In genomic region chr5:82178378-82178777, GRCh38 we compare ENCODE assay signal across 34 cellular contexts.
"Had no signal": no experiment of that assay in that cellular context is flagged by ENCODE, and none has a peak within 500 bp of the region (broad histone marks: within the 10 kb centered on the region; RNA-seq: fewer than 3 reads in every experiment).

No MANE protein-coding gene starts in this region.

- H2AFZ ChIP-seq: hepatocyte had no signal

- DNase-seq: activated B cell treated with CpG ODN at 0.5 μM for 24 hours; activated CD4-positive, alpha-beta T cell treated with anti-CD3 and anti-CD28 coated beads for 48 hours; activated CD4-positive, alpha-beta T cell treated with anti-CD3 and anti-CD28 coated beads, Interleukin-2, amount 50 U/mL, for 1 hour; activated CD4-positive, alpha-beta T cell treated with anti-CD3 and anti-CD28 coated beads, Interleukin-2, amount 50 U/mL, for 48 hours; activated CD8-positive, alpha-beta memory T cell treated with anti-CD3 and anti-CD28 coated beads for 24 hours; activated CD8-positive, alpha-beta T cell treated with anti-CD3 and anti-CD28 coated beads for 36 hours; activated effector memory CD4-positive, alpha-beta T cell treated with Interleukin-2 at 50 U/mL for 16 hours; activated gamma-delta T cell treated with Interleukin-2 at 50 U/mL for 16 hours; activated naive CD4-positive, alpha-beta T cell treated with Interleukin-2 at 50 U/mL for 16 hours; activated naive CD8-positive, alpha-beta T cell treated with anti-CD3 and anti-CD28 coated beads for 36 hours; activated naive CD8-positive, alpha-beta T cell treated with anti-CD3 and anti-CD28 coated beads, Interleukin-2, amount 50 U/mL, for 24 hours; activated T-cell treated with anti-CD3 and anti-CD28 coated beads, Interleukin-2, amount 50 U/mL, for 4 hours; adrenal gland; central memory CD4-positive, alpha-beta T cell; cerebellar nuclear complex; colonic mucosa; effector CD8-positive, alpha-beta T cell; esophagus squamous epithelium; foreskin melanocyte; heart right ventricle; WERI-Rb-1 had no signal

- H3K27ac Mint-ChIP-seq: activated B cell treated with CpG ODN at 0.5 μM for 24 hours; activated CD8-positive, alpha-beta T cell treated with anti-CD3 and anti-CD28 coated beads for 36 hours; activated naive CD4-positive, alpha-beta T cell treated with anti-CD3 and anti-CD28 coated beads, Interleukin-2, amount 50 U/mL, for 24 hours; activated naive CD8-positive, alpha-beta T cell treated with anti-CD3 and anti-CD28 coated beads for 36 hours; activated naive CD8-positive, alpha-beta T cell treated with anti-CD3 and anti-CD28 coated beads, Interleukin-2, amount 50 U/mL, for 24 hours; activated T-helper 17 cell treated with anti-CD3 and anti-CD28 coated beads, Interleukin-2, amount 50 U/mL, for 72 hours; brain had no signal

- H3K4me2 ChIP-seq: hepatocyte had no signal

- FAIRE-seq: endometrium, endothelial cell of umbilical vein, TTC549 had no signal

- H3K4me3 Mint-ChIP-seq: activated B cell treated with CpG ODN at 0.5 μM for 24 hours; activated CD8-positive, alpha-beta T cell treated with anti-CD3 and anti-CD28 coated beads for 36 hours; activated naive CD4-positive, alpha-beta T cell treated with anti-CD3 and anti-CD28 coated beads, Interleukin-2, amount 50 U/mL, for 24 hours; activated naive CD8-positive, alpha-beta T cell treated with anti-CD3 and anti-CD28 coated beads for 36 hours; activated naive CD8-positive, alpha-beta T cell treated with anti-CD3 and anti-CD28 coated beads, Interleukin-2, amount 50 U/mL, for 24 hours; activated T-cell treated with anti-CD3 and anti-CD28 coated beads, Interleukin-2, amount 50 U/mL, for 4 hours; activated T-helper 17 cell treated with anti-CD3 and anti-CD28 coated beads, Interleukin-2, amount 50 U/mL, for 72 hours; brain had no signal

- H3K9me3 ChIP-seq: adrenal gland, ascending aorta, breast epithelium, colonic mucosa, esophagus squamous epithelium, gastroesophageal sphincter, heart right ventricle had no signal

- ATAC-seq: activated CD4-positive, CD25-positive, alpha-beta regulatory T cell treated with anti-CD3 and anti-CD28 coated beads, Interleukin-2, amount 50 U/mL, for 24 hours; activated CD8-positive, alpha-beta T cell treated with anti-CD3 and anti-CD28 coated beads for 36 hours; activated naive CD8-positive, alpha-beta T cell treated with anti-CD3 and anti-CD28 coated beads, Interleukin-2, amount 50 U/mL, for 24 hours; activated T-cell treated with anti-CD3 and anti-CD28 coated beads, Interleukin-2, amount 50 U/mL, for 4 hours; activated T-helper 17 cell treated with anti-CD3 and anti-CD28 coated beads, Interleukin-2, amount 50 U/mL, for 72 hours; gastroesophageal sphincter; heart right ventricle had no signal

- H3K79me2 ChIP-seq: hepatocyte had no signal

- H3K36me3 ChIP-seq: adrenal gland, breast epithelium, cardiac muscle cell, colonic mucosa, esophagus squamous epithelium, WERI-Rb-1 had no signal

- H3K27me3 ChIP-seq: adrenal gland, ascending aorta, breast epithelium, cardiac muscle cell, colonic mucosa, esophagus squamous epithelium, gastroesophageal sphincter, heart right ventricle, hepatocyte had no signal

- H3K4me3 ChIP-seq: adrenal gland, ascending aorta, breast epithelium, cardiac muscle cell, colonic mucosa, esophagus squamous epithelium, gastroesophageal sphincter, heart right ventricle, hepatocyte had no signal

- H3K4me1 ChIP-seq: adrenal gland, ascending aorta, breast epithelium, colonic mucosa had no signal

- H3K27ac ChIP-seq: adrenal gland, ascending aorta, breast epithelium, cardiac muscle cell, colonic mucosa, epithelial cell of prostate, esophagus squamous epithelium, gastroesophageal sphincter, heart right ventricle, hepatocyte, WERI-Rb-1 had no signal

- H3K4me1 Mint-ChIP-seq: activated T-helper 17 cell treated with anti-CD3 and anti-CD28 coated beads, Interleukin-2, amount 50 U/mL, for 72 hours; brain had no signal

- H3K9me3 Mint-ChIP-seq: activated B cell treated with CpG ODN at 0.5 μM for 24 hours; activated CD8-positive, alpha-beta T cell treated with anti-CD3 and anti-CD28 coated beads for 36 hours; activated naive CD4-positive, alpha-beta T cell treated with anti-CD3 and anti-CD28 coated beads, Interleukin-2, amount 50 U/mL, for 24 hours; activated naive CD8-positive, alpha-beta T cell treated with anti-CD3 and anti-CD28 coated beads for 36 hours; activated naive CD8-positive, alpha-beta T cell treated with anti-CD3 and anti-CD28 coated beads, Interleukin-2, amount 50 U/mL, for 24 hours; activated T-cell treated with anti-CD3 and anti-CD28 coated beads, Interleukin-2, amount 50 U/mL, for 4 hours; activated T-helper 17 cell treated with anti-CD3 and anti-CD28 coated beads, Interleukin-2, amount 50 U/mL, for 72 hours had no signal

- H3K27me3 Mint-ChIP-seq: activated B cell treated with CpG ODN at 0.5 μM for 24 hours; activated CD8-positive, alpha-beta T cell treated with anti-CD3 and anti-CD28 coated beads for 36 hours; activated naive CD4-positive, alpha-beta T cell treated with anti-CD3 and anti-CD28 coated beads, Interleukin-2, amount 50 U/mL, for 24 hours; activated naive CD8-positive, alpha-beta T cell treated with anti-CD3 and anti-CD28 coated beads for 36 hours; activated naive CD8-positive, alpha-beta T cell treated with anti-CD3 and anti-CD28 coated beads, Interleukin-2, amount 50 U/mL, for 24 hours; activated T-helper 17 cell treated with anti-CD3 and anti-CD28 coated beads, Interleukin-2, amount 50 U/mL, for 72 hours had no signal
